ENCODE assay signal across 7 cellular contexts in genomic region chr19:3055741-3056453, GRCh38. TPM values are rescaled to one million over a fixed set of nuclear protein-coding genes. Genes with fewer than 3 reads are reported as not detected.
DNase-seq lines count a peak whose midpoint lies in the region; ATAC-seq and TF ChIP-seq lines count a peak whose summit lies in the region.

No MANE protein-coding gene starts in this region.

- no peak overlapping the region for H3K4me3 ChIP-seq in PC-3 (ENCODE audit: low read length)
- H3K4me3 ChIP-seq in upper lobe of left lung, result peak overlapping the region in 1 of 4 donors; percentile 1

- H4K20me1 ChIP-seq in PC-3 (ENCODE audit: low read length), result no peaks in the 10 kb centered on the region

- TF ChIP-seq EP300 in upper lobe of left lung (IDR thresholded peaks at IDR 0.05), result no peak

- no peak for TF ChIP-seq POLR2A in upper lobe of left lung (IDR thresholded peaks at IDR 0.05)

- peaks cover 16% of the 10 kb centered on the region for H3K4me1 ChIP-seq in PC-3 (ENCODE audit: insufficient read depth, low read length)
- H3K4me1 ChIP-seq in upper lobe of left lung, result peaks cover 37 to 61% (median 53%) of the 10 kb centered on the region in 4 donors

- H3K4me2 ChIP-seq in PC-3 (ENCODE audit: low read length), result peak overlapping the region; percentile 66

- POLR2A ChIA-PET in PC-3 (lab: Charles Lee; ENCODE audit: unreplicated experiment), result no interaction called here

- TF ChIP-seq CTCF in PC-3 (conservative IDR thresholded peaks at IDR 0.05; ENCODE audit: low read depth, low read length) (no peak), upper lobe of left lung (IDR thresholded peaks at IDR 0.05) (no peak)

- H3K9me2 ChIP-seq in PC-3 (replicated peaks; ENCODE audit: low read length), result no peaks in the 10 kb centered on the region

- H3K27ac ChIP-seq in PC-3 (ENCODE audit: low read length) (peak overlapping the region; percentile 59), upper lobe of left lung (peak overlapping the region; percentile 70 to 99 (median 78))

- peaks cover 9% of the 10 kb centered on the region; the same call in 1 of the 2 replicates for H3K36me3 ChIP-seq in PC-3 (ENCODE audit: low read depth, low read length)
- H3K36me3 ChIP-seq in upper lobe of left lung, result peaks cover 25 to 77% (median 65%) of the 10 kb centered on the region in 4 donors

- H3F3A ChIP-seq in PC-3 (ENCODE audit: low read length, unreplicated experiment), result no peaks in the 10 kb centered on the region

- BruUV-seq in PC-3 (replicated peaks; lab: Mats Ljungman, UMichigan), result no TSS peak

- H3K27me3 ChIP-seq in PC-3 (ENCODE audit: low read length) (no peaks in the 10 kb centered on the region), upper lobe of left lung (no peaks in the 10 kb centered on the region)

- ATAC-seq in PC-3, result peak; percentile 63
- ATAC-seq in upper lobe of left lung (ENCODE audit: low FRiP score in 2 of 2), result no peak

- CTCF ChIA-PET in PC-3 (lab: Charles Lee), result interaction anchor here (0.6 to 0.7 kb wide), 2 partner anchors 20 to 477 kb away, joined by 3 read pairs; no protein-coding TSS in a partner anchor

- H2AFZ ChIP-seq in PC-3 (ENCODE audit: low read length), result no peak overlapping the region

- WGBS in upper lobe of left lung, 2 donors, result 56 to 67% methylated on average over 17 to 29 of the region's 31 CpGs

- peak; percentile 96 for DNase-seq in NCI-H1105 (lab: John Stamatoyannopoulos, UW)
- DNase-seq in PC-3, result peak; percentile 81
- peak; percentile 55 for DNase-seq in kidney glomerular epithelial cell (lab: John Stamatoyannopoulos, UW)
- peak; percentile 70 to 86 for DNase-seq in upper lobe of left lung
- DNase-seq in activated gamma-delta T cell (lab: John Stamatoyannopoulos, UW), result no peak
- DNase-seq in activated CD4-positive, CD25-positive, alpha-beta regulatory T cell treated with anti-CD3 and anti-CD28 coated beads, Interleukin-2, amount 50 U/mL, for 72 hours, result no peak
- DNase-seq in head of caudate nucleus, result no peak

- H3K9me3 ChIP-seq in PC-3 (ENCODE audit: low read length) (no peaks in the 10 kb centered on the region), upper lobe of left lung (no peaks in the 10 kb centered on the region)

- intact Hi-C loops in PC-3 (cut with micrococcal nuclease), result no loop called here
- intact Hi-C loops in head of caudate nucleus (cut with DNase I), result no loop called here

- peaks cover 11% of the 10 kb centered on the region for H3K79me2 ChIP-seq in PC-3 (ENCODE audit: low read length)

- H3K9ac ChIP-seq in PC-3 (ENCODE audit: low read length), result 0 out of 2 replicates have a peak overlapping the region, but pooled peaks have one; percentile 3

RNA-seq across cellular contexts. Expression of gene TLE5, which starts 6.4 kb away (rescaled TPM):
- total RNA-seq in PC-3 (2014; rRNA removed), result 351 and 407 TPM in 2 replicates
- total RNA-seq in upper lobe of left lung, result 100 to 1,000 TPM; 324 to 781 (median 471) TPM

RNA-seq across cellular contexts. Expression of gene TLE2, which starts 26.8 kb away (rescaled TPM):
- 7.7 and 10.0 TPM in 2 replicates for total RNA-seq in PC-3 (2014; rRNA removed)
- total RNA-seq in upper lobe of left lung, result 100 to 1,000 TPM in 1 of 6 donors, 10 to 100 TPM in 5; 35.0 to 115 (median 56.0) TPM

RNA-seq across cellular contexts. Expression of gene GNA11, which starts 38.3 kb away (rescaled TPM):
- total RNA-seq in PC-3 (2014; rRNA removed) (59.6 and 89.4 TPM in 2 replicates), upper lobe of left lung (100 to 1,000 TPM in 1 of 6 donors, 10 to 100 TPM in 5; 60.0 to 103 (median 75.9) TPM)

Comparison
In these comparisons a context has a peak if more than half of its experiments do, and no peak if none do; other contexts are left out.
1. DNase-seq: peak in NCI-H1105 (single experiment), PC-3 (single experiment), kidney glomerular epithelial cell (single experiment) and upper lobe of left lung (2 of 2); none in activated gamma-delta T cell (single experiment), activated CD4-positive, CD25-positive, alpha-beta regulatory T cell treated with anti-CD3 and anti-CD28 coated beads, Interleukin-2, amount 50 U/mL, for 72 hours (single experiment) and head of caudate nucleus (0 of 42).